Comparison of ENCODE assay signal across 15 cellular contexts in genomic region chr10:131816157-131816775, GRCh38.
A peak's percentile ranks its signal among the peaks of the same experiment; 100 is the strongest.
DNase-seq lines count a peak whose midpoint lies in the region; ATAC-seq and TF ChIP-seq lines count a peak whose summit lies in the region.
"Had no signal": no experiment of that assay in that cellular context is flagged by ENCODE, and none has a peak within 500 bp of the region (broad histone marks: within the 10 kb centered on the region; RNA-seq: fewer than 3 reads in every experiment).

No MANE protein-coding gene starts in this region.

- no peak overlapping the region for H3K4me3 ChIP-seq in heart right ventricle
- H3K4me3 ChIP-seq in colonic mucosa: no peak overlapping the region
- H3K4me3 ChIP-seq: A549 had no signal

- 62 to 73% methylated on average over 17 of the region's 17 CpGs for WGBS in heart right ventricle, 2 donors

- no peak overlapping the region for H3K4me3 Mint-ChIP-seq in type B pancreatic cell

- H3K4me1 Mint-ChIP-seq in type B pancreatic cell (ENCODE audit: unreplicated experiment): peaks cover 13% of the 10 kb centered on the region

- no peak overlapping the region for H3K27ac ChIP-seq in heart right ventricle
- no peak overlapping the region for H3K27ac ChIP-seq in colonic mucosa
- H3K27ac ChIP-seq: A549 had no signal

- TF ChIP-seq CTCF in heart right ventricle (IDR thresholded peaks at IDR 0.05) (no peak), colonic mucosa (IDR thresholded peaks at IDR 0.05) (no peak), type B pancreatic cell (conservative IDR thresholded peaks at IDR 0.05) (no peak)

- no peaks in the 10 kb centered on the region for H3K4me1 ChIP-seq in heart right ventricle
- no peaks in the 10 kb centered on the region for H3K4me1 ChIP-seq in colonic mucosa
- H3K4me1 ChIP-seq: A549 had no signal

- H3K27ac Mint-ChIP-seq in type B pancreatic cell: no peak overlapping the region

- H3K27me3 Mint-ChIP-seq in type B pancreatic cell: peaks cover 31% of the 10 kb centered on the region

- no peaks in the 10 kb centered on the region for H3K36me3 Mint-ChIP-seq in type B pancreatic cell

- H3K9me3 ChIP-seq in heart right ventricle: no peaks in the 10 kb centered on the region
- H3K9me3 ChIP-seq in colonic mucosa: no peaks in the 10 kb centered on the region
- H3K9me3 ChIP-seq: A549 had no signal

- intact Hi-C loops in Right ventricle myocardium inferior (cut with DNase I) (no loop called here), heart right ventricle (cut with DNase I) (no loop called here), colonic mucosa (cut with DNase I) (no loop called here)

- no peaks in the 10 kb centered on the region for H3K9me3 Mint-ChIP-seq in type B pancreatic cell

- peaks cover 0 to 64% (median 46%) of the 10 kb centered on the region in 7 donors for H3K27me3 ChIP-seq in heart right ventricle
- H3K27me3 ChIP-seq in colonic mucosa: no peaks in the 10 kb centered on the region

- no peaks in the 10 kb centered on the region for H3K36me3 ChIP-seq in heart right ventricle
- H3K36me3 ChIP-seq in colonic mucosa: no peaks in the 10 kb centered on the region

- DNase-seq in Right ventricle myocardium inferior (ENCODE audit: missing footprints): peak; percentile 52
- DNase-seq in heart right ventricle: no peak
- DNase-seq in colonic mucosa: peak; percentile 8
- peak; percentile 5 for DNase-seq in mucosa of gallbladder (ENCODE audit: low spot score)
- DNase-seq in type B pancreatic cell (ENCODE audit: extremely low spot score, unreplicated experiment): peak; percentile 54
- no peak for DNase-seq in foreskin melanocyte
- DNase-seq: Calu3, KBM-7, NCI-H1092, NCI-H1694, NCI-H69, PC-3 had no signal

- H3K9ac ChIP-seq in colonic mucosa (ENCODE audit: low read depth in 2 of 2, low read length in 2 of 2): no peak overlapping the region

- ATAC-seq in Right ventricle myocardium inferior (no peak), heart right ventricle (no peak), HG02884 (IDR thresholded peaks at IDR 0.05; ENCODE audit: unreplicated experiment) (no peak), GM18858 (IDR thresholded peaks at IDR 0.05; ENCODE audit: unreplicated experiment) (no peak)
- ATAC-seq: A549, PC-3 had no signal

Comparison
In these comparisons a context has a peak if more than half of its experiments do, and no peak if none do; other contexts are left out.
1. DNase-seq: peak in Right ventricle myocardium inferior (single experiment), colonic mucosa (single experiment), mucosa of gallbladder (single experiment) and type B pancreatic cell (single experiment); none in heart right ventricle (0 of 2) and foreskin melanocyte (single experiment).